ENCODE assay signal across 10 cellular contexts in genomic region chr1:147073062-147073432, GRCh38.
DNase-seq lines count a peak whose midpoint lies in the region; ATAC-seq and TF ChIP-seq lines count a peak whose summit lies in the region.
"Had no signal": no experiment of that assay in that cellular context is flagged by ENCODE, and none has a peak within 500 bp of the region (broad histone marks: within the 10 kb centered on the region; RNA-seq: fewer than 3 reads in every experiment).

No MANE protein-coding gene starts in this region.

- peaks cover 42% of the 10 kb centered on the region for H3K27me3 Mint-ChIP-seq in activated naive CD4-positive, alpha-beta T cell treated with anti-CD3 and anti-CD28 coated beads for 36 hours (ENCODE audit: low read depth)

- peaks cover 1% of the 10 kb centered on the region for H3K36me3 Mint-ChIP-seq in activated naive CD4-positive, alpha-beta T cell treated with anti-CD3 and anti-CD28 coated beads for 36 hours (ENCODE audit: low read depth)

- no peak overlapping the region for H2AFZ ChIP-seq in mesenchymal stem cell (ENCODE audit: low read depth, low read length)

- H3K4me3 Mint-ChIP-seq in activated naive CD4-positive, alpha-beta T cell treated with anti-CD3 and anti-CD28 coated beads for 36 hours, result peak overlapping the region; percentile 84

- no peak for ATAC-seq in thoracic aorta (ENCODE audit: insufficient number of reproducible peaks, low FRiP score, low read depth)
- no peak for ATAC-seq in GM18907 (IDR thresholded peaks at IDR 0.05; ENCODE audit: unreplicated experiment)

- H3K27me3 ChIP-seq in adipocyte (replicated peaks; ENCODE audit: control insufficient read depth, insufficient read depth, low read length) (peaks cover 60% of the 10 kb centered on the region), mesenchymal stem cell (ENCODE audit: control insufficient read depth in 1 of 2, insufficient read depth in 1 of 2, low read length in 2 of 2) (peaks cover 58 to 70% of the 10 kb centered on the region in 2 experiments), thoracic aorta (replicated peaks; ENCODE audit: insufficient read depth) (peaks cover 12% of the 10 kb centered on the region)

- no peak overlapping the region for H3K4ac ChIP-seq in mesenchymal stem cell (ENCODE audit: low read depth in 1 of 2, low read length in 2 of 2)

- H3K18ac ChIP-seq in mesenchymal stem cell (ENCODE audit: low read depth in 1 of 2, low read length in 2 of 2), result no peak overlapping the region

- H3K27ac Mint-ChIP-seq in activated naive CD4-positive, alpha-beta T cell treated with anti-CD3 and anti-CD28 coated beads for 36 hours, result no peak overlapping the region

- H3K9me3 Mint-ChIP-seq in activated naive CD4-positive, alpha-beta T cell treated with anti-CD3 and anti-CD28 coated beads for 36 hours, result peaks cover 5% of the 10 kb centered on the region

- no peak overlapping the region for H3K14ac ChIP-seq in mesenchymal stem cell (ENCODE audit: low read length in 2 of 2)

- H2BK120ac ChIP-seq in mesenchymal stem cell (ENCODE audit: low read depth, low read length), result no peak overlapping the region

- no peak overlapping the region for H2BK5ac ChIP-seq in mesenchymal stem cell (ENCODE audit: low read depth, low read length, poor library complexity, severe bottlenecking)

- WGBS in mesenchymal stem cell, result 18% methylated on average over 21 of the region's 21 CpGs

- H3K36me3 ChIP-seq in adipocyte (ENCODE audit: control insufficient read depth, insufficient read depth, low read length, severe bottlenecking) (no peaks in the 10 kb centered on the region), mesenchymal stem cell (ENCODE audit: control insufficient read depth in 1 of 2, insufficient read depth in 2 of 2, low read depth in 1 of 2, low read length in 2 of 2) (no peaks in the 10 kb centered on the region), thoracic aorta (no peaks in the 10 kb centered on the region)

- H3K27ac ChIP-seq in mesenchymal stem cell (ENCODE audit: low read length, poor library complexity, severe bottlenecking) (no peak overlapping the region), thoracic aorta (no peak overlapping the region)

- peak; percentile 72 for DNase-seq in activated naive CD4-positive, alpha-beta T cell treated with anti-CD3 and anti-CD28 coated beads for 36 hours
- no peak for DNase-seq in activated naive CD4-positive, alpha-beta T cell treated with Interleukin-2 at 50 U/mL for 16 hours
- peak; percentile 12 for DNase-seq in adipocyte (ENCODE audit: low read depth)
- no peak for DNase-seq in mesenchymal stem cell
- no peak for DNase-seq in thoracic aorta (ENCODE audit: low spot score)
- DNase-seq in NK-92 (lab: John Stamatoyannopoulos, UW; ENCODE audit: unreplicated experiment), result no peak
- no peak for DNase-seq in H4 (ENCODE audit: low spot score)
- DNase-seq: AML-193, RPMI8226 had no signal

- H3K9me3 ChIP-seq in adipocyte (ENCODE audit: control insufficient read depth, low read length), result no peaks in the 10 kb centered on the region
- no peaks in the 10 kb centered on the region for H3K9me3 ChIP-seq in mesenchymal stem cell (ENCODE audit: control insufficient read depth, low read length)
- H3K9me3 ChIP-seq in thoracic aorta, result no peaks in the 10 kb centered on the region

- no peak for TF ChIP-seq CTCF in thoracic aorta (IDR thresholded peaks at IDR 0.05)

- no peak overlapping the region for H4K91ac ChIP-seq in mesenchymal stem cell (ENCODE audit: low read length)

- H3K4me3 ChIP-seq in adipocyte (ENCODE audit: low read length) (peak overlapping the region; percentile 74), mesenchymal stem cell (ENCODE audit: insufficient read depth in 1 of 2, low read depth in 1 of 2, low read length in 2 of 2) (peak overlapping the region in 1 of 2 experiments; percentile 80), thoracic aorta (peak overlapping the region; percentile 70)

- intact Hi-C loops in activated naive CD4-positive, alpha-beta T cell treated with anti-CD3 and anti-CD28 coated beads for 36 hours (cut with micrococcal nuclease), result loop anchor here (1.0 to 2.0 kb wide), 2 partner anchors 9 to 170 kb away; partner anchors contain the start of gene CHD1L

- no peak overlapping the region for H2AK5ac ChIP-seq in mesenchymal stem cell (ENCODE audit: low read length, severe bottlenecking)

- no peaks in the 10 kb centered on the region for H3K79me1 ChIP-seq in mesenchymal stem cell (replicated peaks; ENCODE audit: low read length, poor library complexity, severe bottlenecking)

- H2BK12ac ChIP-seq in mesenchymal stem cell (ENCODE audit: low read length in 2 of 2), result no peak overlapping the region

- H2BK15ac ChIP-seq in mesenchymal stem cell (ENCODE audit: low read depth, poor library complexity, severe bottlenecking), result no peak overlapping the region

- H3K23ac ChIP-seq in mesenchymal stem cell (ENCODE audit: low read length in 2 of 2), result no peak overlapping the region

- H3K4me1 ChIP-seq in adipocyte (ENCODE audit: control insufficient read depth, insufficient read depth, low read length) (no peaks in the 10 kb centered on the region), mesenchymal stem cell (ENCODE audit: control insufficient read depth, insufficient read depth, low read depth, low read length) (peaks cover 6% of the 10 kb centered on the region), thoracic aorta (ENCODE audit: control insufficient read depth in 1 of 2, low read depth in 2 of 2) (peaks cover under 1 to 4% of the 10 kb centered on the region in 2 donors)

- no peak overlapping the region for H3K4me2 ChIP-seq in mesenchymal stem cell (ENCODE audit: low read length, poor library complexity, severe bottlenecking)

- CTCF ChIA-PET in activated naive CD4-positive, alpha-beta T cell treated with anti-CD3 and anti-CD28 coated beads for 36 hours (lab: Charles Lee), result no interaction called here

- no peak overlapping the region for H3K9ac ChIP-seq in adipocyte (ENCODE audit: low read length)
- H3K9ac ChIP-seq in mesenchymal stem cell (ENCODE audit: low read length), result peak overlapping the region; percentile 63

- no peak overlapping the region for H4K8ac ChIP-seq in mesenchymal stem cell (ENCODE audit: low read length)

- H3K4me1 Mint-ChIP-seq in activated naive CD4-positive, alpha-beta T cell treated with anti-CD3 and anti-CD28 coated beads for 36 hours (ENCODE audit: low read depth), result peaks cover 30% of the 10 kb centered on the region

Comparison
In these comparisons a context has a peak if more than half of its experiments do, and no peak if none do; other contexts are left out.
1. DNase-seq: peak in activated naive CD4-positive, alpha-beta T cell treated with anti-CD3 and anti-CD28 coated beads for 36 hours (single experiment) and adipocyte (single experiment); none in activated naive CD4-positive, alpha-beta T cell treated with Interleukin-2 at 50 U/mL for 16 hours (single experiment), mesenchymal stem cell (single experiment), thoracic aorta (single experiment), NK-92 (single experiment) and H4 (single experiment).